Comparison of ENCODE assay signal across 28 cellular contexts in the genomic region with DNA sequence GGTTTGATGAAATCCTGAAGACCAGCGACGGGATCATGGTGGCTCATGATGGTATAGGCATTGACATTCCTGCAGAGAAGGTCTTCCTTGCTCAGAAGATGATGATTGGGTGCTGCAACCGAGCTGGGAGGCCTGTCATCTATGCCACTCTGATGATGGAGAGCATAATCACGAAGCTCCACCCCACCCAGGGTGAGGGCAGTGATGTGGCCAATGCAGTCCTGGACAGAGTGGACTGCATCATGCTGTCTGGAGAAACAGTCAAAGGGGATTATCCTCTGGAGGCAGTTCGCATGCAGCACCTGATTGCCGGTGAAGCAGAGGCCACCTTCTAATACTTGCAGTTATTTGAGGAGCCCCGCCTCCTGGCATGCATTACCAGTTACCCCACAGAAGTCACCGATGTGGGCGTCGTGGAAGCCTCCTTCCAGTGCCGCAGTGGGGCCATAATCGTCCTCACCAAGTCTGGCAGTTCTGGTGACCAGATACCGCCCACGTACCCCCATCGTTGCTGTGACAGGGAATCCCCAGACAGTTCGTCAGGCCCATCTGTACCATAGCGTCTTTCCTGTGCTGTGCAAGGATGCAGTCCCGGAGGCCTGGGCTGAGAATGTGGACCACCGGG.
"Had no signal": no experiment of that assay in that cellular context is flagged by ENCODE, and none has a peak within 500 bp of the region (broad histone marks: within the 10 kb centered on the region; RNA-seq: fewer than 3 reads in every experiment).

No MANE protein-coding gene starts in this region.

- H3K4me1 ChIP-seq: stomach, suprapubic skin, testis, thyroid gland, tibial artery, tibial nerve, transverse colon, upper lobe of left lung, upper lobe of right lung, uterus, vagina had no signal

- H3K36me3 ChIP-seq: stomach, suprapubic skin, thoracic aorta, thyroid gland, tibial artery, tibial nerve, transverse colon, upper lobe of left lung, upper lobe of right lung, uterus, vagina had no signal

- H3K36me3 Mint-ChIP-seq: stimulated activated effector memory CD8-positive, alpha-beta T cell treated with anti-CD3 and anti-CD28 coated beads, Interleukin-12 subunit alpha, Interleukin-12 subunit beta, amount 100 ng/mL, for 72 hours; stimulated activated memory B cell treated with anti-CD40 and anti-IgM and Interleukin-4, amounts not matched to agents 10 μg/mL and 1 μg/mL and 100 μg/mL, for 72 hours; stimulated activated naive B cell treated with anti-CD40 and anti-IgM and Interleukin-4, amounts not matched to agents 10 μg/mL and 1 μg/mL and 100 μg/mL, for 72 hours; type B pancreatic cell had no signal

- H3K27ac Mint-ChIP-seq: stimulated activated effector memory CD8-positive, alpha-beta T cell treated with anti-CD3 and anti-CD28 coated beads, Interleukin-12 subunit alpha, Interleukin-12 subunit beta, amount 100 ng/mL, for 72 hours; stimulated activated memory B cell treated with anti-CD40 and anti-IgM and Interleukin-4, amounts not matched to agents 10 μg/mL and 1 μg/mL and 100 μg/mL, for 72 hours; stimulated activated naive B cell treated with anti-CD40 and anti-IgM and Interleukin-4, amounts not matched to agents 10 μg/mL and 1 μg/mL and 100 μg/mL, for 72 hours; stimulated activated naive CD8-positive, alpha-beta T cell treated with anti-CD3 and anti-CD28 coated beads, Interleukin-15, amount 100 ng/mL, for 72 hours; stimulated activated naive CD8-positive, alpha-beta T cell treated with anti-CD3 and anti-CD28 coated beads, Interleukin-15, Interleukin-2, amounts not matched to agents 100 ng/mL and 50 ng/mL, for 24 hours; type B pancreatic cell had no signal

- DNase-seq: stimulated activated CD4-positive, alpha-beta T cell treated with anti-CD3 and anti-CD28 coated beads, Interleukin-2, amount 100 ng/mL, for 48 hours; stimulated activated CD4-positive, alpha-beta T cell treated with anti-CD3 and anti-CD28 coated beads, Interleukin-4, amount 100 ng/mL, for 1 hour; stimulated activated CD4-positive, alpha-beta T cell treated with anti-CD3 and anti-CD28 coated beads, Interleukin-4, amount 100 ng/mL, for 24 hours; stimulated activated CD4-positive, alpha-beta T cell treated with anti-CD3 and anti-CD28 coated beads, Interleukin-4, amount 100 ng/mL, for 4 hours; stimulated activated CD8-positive, alpha-beta memory T cell treated with anti-CD3 and anti-CD28 coated beads, Interleukin-4, amount 100 ng/mL, for 48 hours; stimulated activated naive B cell treated with anti-CD40 and anti-IgM and Interleukin-4, amounts not matched to agents 10 μg/mL and 1 μg/mL and 100 μg/mL, for 72 hours; stimulated activated naive CD4-positive, alpha-beta T cell; stimulated activated naive CD4-positive, alpha-beta T cell treated with Interleukin-2 at 50 U/mL for 16 hours; stimulated activated naive CD8-positive, alpha-beta T cell treated with anti-CD3 and anti-CD28 coated beads, Interleukin-15, amount 100 ng/mL, for 72 hours; stimulated activated naive CD8-positive, alpha-beta T cell treated with anti-CD3 and anti-CD28 coated beads, Interleukin-15, Interleukin-2, amounts not matched to agents 100 U/mL and 50 U/mL, for 24 hours; stomach; substantia nigra; testis; thyroid gland; tibial artery; transverse colon; trophoblast cell; upper lobe of left lung; upper lobe of right lung; uterus had no signal

- H3K27me3 Mint-ChIP-seq: stimulated activated memory B cell treated with anti-CD40 and anti-IgM and Interleukin-4, amounts not matched to agents 10 μg/mL and 1 μg/mL and 100 μg/mL, for 72 hours; stimulated activated naive B cell treated with anti-CD40 and anti-IgM and Interleukin-4, amounts not matched to agents 10 μg/mL and 1 μg/mL and 100 μg/mL, for 72 hours; stimulated activated naive CD8-positive, alpha-beta T cell treated with anti-CD3 and anti-CD28 coated beads, Interleukin-15, amount 100 ng/mL, for 72 hours; stimulated activated naive CD8-positive, alpha-beta T cell treated with anti-CD3 and anti-CD28 coated beads, Interleukin-15, Interleukin-2, amounts not matched to agents 100 ng/mL and 50 ng/mL, for 24 hours; type B pancreatic cell had no signal

- ATAC-seq: stimulated activated effector memory CD8-positive, alpha-beta T cell treated with anti-CD3 and anti-CD28 coated beads, Interleukin-12 subunit alpha, Interleukin-12 subunit beta, amount 100 ng/mL, for 72 hours; stimulated activated memory B cell treated with anti-CD40 and anti-IgM and Interleukin-4, amounts not matched to agents 10 μg/mL and 1 μg/mL and 100 μg/mL, for 72 hours; stimulated activated naive B cell treated with anti-CD40 and anti-IgM and Interleukin-4, amounts not matched to agents 10 μg/mL and 1 μg/mL and 100 μg/mL, for 72 hours; stimulated activated naive CD8-positive, alpha-beta T cell treated with anti-CD3 and anti-CD28 coated beads, Interleukin-15, amount 100 ng/mL, for 72 hours; stimulated activated naive CD8-positive, alpha-beta T cell treated with anti-CD3 and anti-CD28 coated beads, Interleukin-15, Interleukin-2, amounts not matched to agents 100 U/mL and 50 U/mL, for 24 hours; upper lobe of right lung had no signal

- H3K27ac ChIP-seq: stomach, suprapubic skin, testis, thoracic aorta, thyroid gland, tibial artery, tibial nerve, transverse colon, upper lobe of left lung, upper lobe of right lung, uterus, vagina had no signal

- H3K9me3 ChIP-seq: stomach, suprapubic skin, testis, thoracic aorta, thyroid gland, tibial artery, tibial nerve, transverse colon, upper lobe of left lung, upper lobe of right lung, uterus, vagina had no signal

- H3K4me3 ChIP-seq: stomach, suprapubic skin, testis, thoracic aorta, thyroid gland, tibial artery, tibial nerve, transverse colon, upper lobe of left lung, upper lobe of right lung, uterus, vagina had no signal

- H3K27me3 ChIP-seq: stomach, suprapubic skin, testis, thyroid gland, tibial artery, tibial nerve, transverse colon, upper lobe of left lung, upper lobe of right lung, uterus, vagina had no signal

- H3K4me1 Mint-ChIP-seq: stimulated activated effector memory CD8-positive, alpha-beta T cell treated with anti-CD3 and anti-CD28 coated beads, Interleukin-12 subunit alpha, Interleukin-12 subunit beta, amount 100 ng/mL, for 72 hours; stimulated activated memory B cell treated with anti-CD40 and anti-IgM and Interleukin-4, amounts not matched to agents 10 μg/mL and 1 μg/mL and 100 μg/mL, for 72 hours; stimulated activated naive B cell treated with anti-CD40 and anti-IgM and Interleukin-4, amounts not matched to agents 10 μg/mL and 1 μg/mL and 100 μg/mL, for 72 hours; stimulated activated naive CD8-positive, alpha-beta T cell treated with anti-CD3 and anti-CD28 coated beads, Interleukin-15, amount 100 ng/mL, for 72 hours had no signal

- H3K4me3 Mint-ChIP-seq: stimulated activated effector memory CD8-positive, alpha-beta T cell treated with anti-CD3 and anti-CD28 coated beads, Interleukin-12 subunit alpha, Interleukin-12 subunit beta, amount 100 ng/mL, for 72 hours; stimulated activated memory B cell treated with anti-CD40 and anti-IgM and Interleukin-4, amounts not matched to agents 10 μg/mL and 1 μg/mL and 100 μg/mL, for 72 hours; stimulated activated naive B cell treated with anti-CD40 and anti-IgM and Interleukin-4, amounts not matched to agents 10 μg/mL and 1 μg/mL and 100 μg/mL, for 72 hours; stimulated activated naive CD8-positive, alpha-beta T cell treated with anti-CD3 and anti-CD28 coated beads, Interleukin-15, amount 100 ng/mL, for 72 hours; stimulated activated naive CD8-positive, alpha-beta T cell treated with anti-CD3 and anti-CD28 coated beads, Interleukin-15, Interleukin-2, amounts not matched to agents 100 ng/mL and 50 ng/mL, for 24 hours; type B pancreatic cell had no signal

- H3K9me3 Mint-ChIP-seq: stimulated activated effector memory CD8-positive, alpha-beta T cell treated with anti-CD3 and anti-CD28 coated beads, Interleukin-12 subunit alpha, Interleukin-12 subunit beta, amount 100 ng/mL, for 72 hours; stimulated activated naive B cell treated with anti-CD40 and anti-IgM and Interleukin-4, amounts not matched to agents 10 μg/mL and 1 μg/mL and 100 μg/mL, for 72 hours; stimulated activated naive CD8-positive, alpha-beta T cell treated with anti-CD3 and anti-CD28 coated beads, Interleukin-15, amount 100 ng/mL, for 72 hours; stimulated activated naive CD8-positive, alpha-beta T cell treated with anti-CD3 and anti-CD28 coated beads, Interleukin-15, Interleukin-2, amounts not matched to agents 100 ng/mL and 50 ng/mL, for 24 hours; type B pancreatic cell had no signal
